24 cellular contexts compared by ENCODE assay signal in the genomic region with DNA sequence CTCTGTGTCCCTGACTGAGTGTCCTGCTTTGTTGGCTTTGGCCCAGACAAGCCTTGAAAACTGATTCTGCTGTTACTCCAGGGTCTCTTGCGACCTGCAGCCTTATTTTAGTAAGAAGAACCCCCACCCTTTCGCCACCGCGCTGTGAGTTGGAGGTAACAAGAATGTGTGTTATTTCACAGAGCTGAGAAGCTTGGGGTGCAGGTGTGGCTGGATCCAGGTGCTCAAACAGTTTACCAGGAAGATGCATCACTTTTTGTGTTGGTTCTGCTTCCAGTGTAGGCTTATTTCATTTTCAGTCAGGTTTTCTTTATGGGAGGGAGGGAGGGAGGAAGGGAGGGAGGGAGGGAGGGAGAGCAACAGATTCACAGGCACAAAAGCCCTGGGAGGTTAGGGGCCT.
"Had no signal": no experiment of that assay in that cellular context is flagged by ENCODE, and none has a peak within 500 bp of the region (broad histone marks: within the 10 kb centered on the region; RNA-seq: fewer than 3 reads in every experiment).

No MANE protein-coding gene starts in this region.

- H3K79me2 ChIP-seq: hepatocyte had no signal

- DNase-seq: dermis blood vessel endothelial cell; dorsolateral prefrontal cortex; effector CD4-positive, alpha-beta T cell; effector memory CD4-positive, alpha-beta T cell; foreskin keratinocyte; heart left ventricle; immature natural killer cell; islet precursor cell; kidney; kidney glomerular epithelial cell; left colon; left ventricle myocardium superior; lower lobe of right lung; mesenchymal stem cell; mucosa of descending colon had no signal

- H2AFZ ChIP-seq: hepatocyte had no signal

- H3K27me3 ChIP-seq: dorsolateral prefrontal cortex, esophagus muscularis mucosa, foreskin keratinocyte, gastroesophageal sphincter, heart left ventricle, hepatocyte had no signal

- H3K36me3 ChIP-seq: esophagus muscularis mucosa, heart left ventricle, lower lobe of right lung had no signal

- H3K27ac ChIP-seq: coronary artery, esophagus muscularis mucosa, foreskin keratinocyte, gastroesophageal sphincter, heart left ventricle, hepatocyte, lower lobe of right lung had no signal

- H3K4me1 Mint-ChIP-seq: immature natural killer cell, mesothelial cell of epicardium had no signal

- H3K4me1 ChIP-seq: esophagus muscularis mucosa, foreskin keratinocyte, heart left ventricle, lower lobe of right lung had no signal

- H3K4me3 Mint-ChIP-seq: immature natural killer cell, mesothelial cell of epicardium had no signal

- H3K4me2 ChIP-seq: hepatocyte had no signal

- H3K36me3 Mint-ChIP-seq: mesothelial cell of epicardium had no signal

- H3K9me3 Mint-ChIP-seq: immature natural killer cell, mesothelial cell of epicardium had no signal

- FAIRE-seq: colon, endothelial cell of umbilical vein, frontal cortex, kidney had no signal

- H3K4me3 ChIP-seq: coronary artery, esophagus muscularis mucosa, gastroesophageal sphincter, heart left ventricle, hepatocyte, lower lobe of right lung, mucosa of descending colon had no signal

- H3K27ac Mint-ChIP-seq: immature natural killer cell, mesothelial cell of epicardium had no signal

- ATAC-seq: foreskin keratinocyte, gastroesophageal sphincter, heart left ventricle, left colon, left lobe of liver, left ventricle myocardium superior, lower lobe of right lung, mucosa of descending colon had no signal

- H3K9me3 ChIP-seq: esophagus muscularis mucosa, lower lobe of right lung had no signal
